ENCODE assay signal across 20 cellular contexts in genomic region chr9:121807069-121807917, GRCh38.
"Had no signal": no experiment of that assay in that cellular context is flagged by ENCODE, and none has a peak within 500 bp of the region (broad histone marks: within the 10 kb centered on the region; RNA-seq: fewer than 3 reads in every experiment).

No MANE protein-coding gene starts in this region.

- H3K4me3 Mint-ChIP-seq: activated CD4-positive, alpha-beta T cell treated with anti-CD3 and anti-CD28 coated beads, Interleukin-2, amount 10 ng/mL, durations not matched to agents 7 days and 5 days; activated naive CD8-positive, alpha-beta T cell treated with anti-CD3 and anti-CD28 coated beads for 36 hours; T-helper 2 cell treated with Interferon-gamma antibody and Interleukin-4, amounts not matched to agents 5 μg/mL and 100 μg/mL, for 36 hours had no signal

- H3K27ac Mint-ChIP-seq: activated CD4-positive, alpha-beta T cell treated with anti-CD3 and anti-CD28 coated beads, Interleukin-2, amount 10 ng/mL, durations not matched to agents 7 days and 5 days; activated naive CD8-positive, alpha-beta T cell treated with anti-CD3 and anti-CD28 coated beads for 36 hours; T-helper 2 cell treated with Interferon-gamma antibody and Interleukin-4, amounts not matched to agents 5 μg/mL and 100 μg/mL, for 36 hours had no signal

- H3K4me1 Mint-ChIP-seq: activated CD4-positive, alpha-beta T cell treated with anti-CD3 and anti-CD28 coated beads, Interleukin-2, amount 10 ng/mL, durations not matched to agents 7 days and 5 days; activated naive CD8-positive, alpha-beta T cell treated with anti-CD3 and anti-CD28 coated beads for 36 hours had no signal

- ATAC-seq: body of pancreas, left colon had no signal

- H3K4me3 ChIP-seq: body of pancreas, lung, skin epidermis, stomach, testis had no signal

- H3K27me3 ChIP-seq: body of pancreas, stomach, testis had no signal

- H3K27ac ChIP-seq: body of pancreas, neutrophil, skin epidermis, stomach, testis had no signal

- DNase-seq: activated CD4-positive, alpha-beta T cell treated with anti-CD3 and anti-CD28 coated beads, Interleukin-2, amount 10 ng/mL, durations not matched to agents 7 days and 5 days; activated CD4-positive, CD25-positive, alpha-beta regulatory T cell; activated CD8-positive, alpha-beta memory T cell treated with anti-CD3 and anti-CD28 coated beads, Interleukin-2, amount 50 U/mL, for 48 hours; activated gamma-delta T cell treated with Interleukin-2 at 50 U/mL for 16 hours; activated naive CD8-positive, alpha-beta T cell treated with anti-CD3 and anti-CD28 coated beads for 36 hours; amygdala; cortex of kidney; effector CD4-positive, alpha-beta T cell; foreskin melanocyte; left colon; midbrain; stimulated activated CD4-positive, alpha-beta T cell treated with anti-CD3 and anti-CD28 coated beads, Interleukin-4, amount 100 ng/mL, for 4 hours; stimulated activated CD8-positive, alpha-beta memory T cell treated with anti-CD3 and anti-CD28 coated beads, Interleukin-4, amount 100 ng/mL, for 48 hours; stomach; testis had no signal

- H3K4me1 ChIP-seq: body of pancreas, stomach, testis had no signal

- H3K9me3 ChIP-seq: body of pancreas, neutrophil, testis had no signal

- H3K27me3 Mint-ChIP-seq: activated naive CD8-positive, alpha-beta T cell treated with anti-CD3 and anti-CD28 coated beads for 36 hours had no signal

- H3K36me3 ChIP-seq: neutrophil, stomach had no signal

- H3K36me3 Mint-ChIP-seq: activated naive CD8-positive, alpha-beta T cell treated with anti-CD3 and anti-CD28 coated beads for 36 hours had no signal
